ENCODE assay signal across 1 cellular context in genomic region chr15:60412807-60413597, GRCh38.
TF ChIP-seq lines count a peak whose summit lies in the region.

No MANE protein-coding gene starts in this region.

TF ChIP-seq in IMR-90, 13 proteins besides CTCF, POLR2A, EP300 and RAD21 (continued from another document):
- TF ChIP-seq ELK1 (IDR thresholded peaks at IDR 0.05; ENCODE audit: borderline replicate concordance, low read depth, low read length) (no peak), MAFK (IDR thresholded peaks at IDR 0.05; ENCODE audit: low read depth, low read length) (no peak), SMC3 (IDR thresholded peaks at IDR 0.05; ENCODE audit: low read depth, low read length) (no peak), BHLHE40 (IDR thresholded peaks at IDR 0.05; ENCODE audit: low read depth, low read length) (no peak)
